In the genomic region with DNA sequence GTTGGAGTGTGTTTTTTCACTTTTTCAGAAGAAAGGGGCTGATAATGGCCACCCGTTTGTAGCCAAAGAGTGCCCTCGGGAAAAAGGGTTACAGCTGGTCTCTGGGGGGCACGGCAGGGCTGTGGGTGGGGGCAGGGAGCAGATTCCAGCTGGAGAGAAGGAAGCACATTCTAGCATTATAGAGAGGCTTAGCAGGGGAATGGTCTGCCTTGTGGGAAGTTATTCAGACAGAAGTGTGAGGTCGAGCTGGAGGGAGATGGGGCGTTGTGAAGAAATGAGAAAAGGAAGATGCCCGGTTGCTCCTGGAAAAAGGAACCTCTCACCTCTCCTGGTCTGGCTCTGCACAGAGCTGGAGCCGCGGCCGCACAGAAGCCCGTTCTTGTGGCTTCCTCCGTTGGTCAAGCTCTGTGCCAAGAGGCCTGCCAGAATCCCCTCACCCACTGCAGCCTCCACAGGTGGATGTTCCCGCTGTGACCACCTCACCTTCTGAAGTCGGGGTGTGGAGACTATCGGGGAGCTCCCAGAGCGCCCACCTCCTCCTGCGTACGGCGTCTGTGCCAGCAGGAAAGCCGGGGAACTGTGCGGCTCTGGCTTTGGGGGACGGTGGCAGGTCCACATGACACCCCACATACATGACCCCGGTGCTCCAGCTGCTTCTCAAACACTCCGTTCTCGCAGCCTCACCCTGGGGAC, we compare ENCODE assay signal across 2 cellular contexts.
TF ChIP-seq lines count a peak whose summit lies in the region.

No MANE protein-coding gene starts in this region.

TF ChIP-seq in liver, 16 proteins besides CTCF, POLR2A, EP300 and RAD21:
- TF ChIP-seq, protein P1, sequence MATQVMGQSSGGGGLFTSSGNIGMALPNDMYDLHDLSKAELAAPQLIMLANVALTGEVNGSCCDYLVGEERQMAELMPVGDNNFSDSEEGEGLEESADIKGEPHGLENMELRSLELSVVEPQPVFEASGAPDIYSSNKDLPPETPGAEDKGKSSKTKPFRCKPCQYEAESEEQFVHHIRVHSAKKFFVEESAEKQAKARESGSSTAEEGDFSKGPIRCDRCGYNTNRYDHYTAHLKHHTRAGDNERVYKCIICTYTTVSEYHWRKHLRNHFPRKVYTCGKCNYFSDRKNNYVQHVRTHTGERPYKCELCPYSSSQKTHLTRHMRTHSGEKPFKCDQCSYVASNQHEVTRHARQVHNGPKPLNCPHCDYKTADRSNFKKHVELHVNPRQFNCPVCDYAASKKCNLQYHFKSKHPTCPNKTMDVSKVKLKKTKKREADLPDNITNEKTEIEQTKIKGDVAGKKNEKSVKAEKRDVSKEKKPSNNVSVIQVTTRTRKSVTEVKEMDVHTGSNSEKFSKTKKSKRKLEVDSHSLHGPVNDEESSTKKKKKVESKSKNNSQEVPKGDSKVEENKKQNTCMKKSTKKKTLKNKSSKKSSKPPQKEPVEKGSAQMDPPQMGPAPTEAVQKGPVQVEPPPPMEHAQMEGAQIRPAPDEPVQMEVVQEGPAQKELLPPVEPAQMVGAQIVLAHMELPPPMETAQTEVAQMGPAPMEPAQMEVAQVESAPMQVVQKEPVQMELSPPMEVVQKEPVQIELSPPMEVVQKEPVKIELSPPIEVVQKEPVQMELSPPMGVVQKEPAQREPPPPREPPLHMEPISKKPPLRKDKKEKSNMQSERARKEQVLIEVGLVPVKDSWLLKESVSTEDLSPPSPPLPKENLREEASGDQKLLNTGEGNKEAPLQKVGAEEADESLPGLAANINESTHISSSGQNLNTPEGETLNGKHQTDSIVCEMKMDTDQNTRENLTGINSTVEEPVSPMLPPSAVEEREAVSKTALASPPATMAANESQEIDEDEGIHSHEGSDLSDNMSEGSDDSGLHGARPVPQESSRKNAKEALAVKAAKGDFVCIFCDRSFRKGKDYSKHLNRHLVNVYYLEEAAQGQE (IDR thresholded peaks at IDR 0.05): no peak
- TF ChIP-seq NR2F2 (IDR thresholded peaks at IDR 0.05) (no peak), EGR1 (IDR thresholded peaks at IDR 0.05; ENCODE audit: low read depth in 2 of 2) (no peak), FOXA1 (IDR thresholded peaks at IDR 0.05) (no peak), YY1 (IDR thresholded peaks at IDR 0.05) (no peak), TAF1 (conservative IDR thresholded peaks at IDR 0.05) (no peak), HNF4G (IDR thresholded peaks at IDR 0.05) (no peak), GABPA (IDR thresholded peaks at IDR 0.05 in 1 of 2, conservative IDR thresholded peaks at IDR 0.05 in 1 of 2) (no peak), SP1 (IDR thresholded peaks at IDR 0.05) (no peak), RXRA (IDR thresholded peaks at IDR 0.05) (no peak), FOXA2 (IDR thresholded peaks at IDR 0.05) (no peak), JUND (IDR thresholded peaks at IDR 0.05) (no peak), HNF4A (conservative IDR thresholded peaks at IDR 0.05) (no peak)
- TF ChIP-seq, protein P2, sequence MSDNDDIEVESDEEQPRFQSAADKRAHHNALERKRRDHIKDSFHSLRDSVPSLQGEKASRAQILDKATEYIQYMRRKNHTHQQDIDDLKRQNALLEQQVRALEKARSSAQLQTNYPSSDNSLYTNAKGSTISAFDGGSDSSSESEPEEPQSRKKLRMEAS (IDR thresholded peaks at IDR 0.05): no peak

TF ChIP-seq in HepG2, 621 proteins besides CTCF, POLR2A, EP300 and RAD21:
- TF ChIP-seq, protein P3, sequence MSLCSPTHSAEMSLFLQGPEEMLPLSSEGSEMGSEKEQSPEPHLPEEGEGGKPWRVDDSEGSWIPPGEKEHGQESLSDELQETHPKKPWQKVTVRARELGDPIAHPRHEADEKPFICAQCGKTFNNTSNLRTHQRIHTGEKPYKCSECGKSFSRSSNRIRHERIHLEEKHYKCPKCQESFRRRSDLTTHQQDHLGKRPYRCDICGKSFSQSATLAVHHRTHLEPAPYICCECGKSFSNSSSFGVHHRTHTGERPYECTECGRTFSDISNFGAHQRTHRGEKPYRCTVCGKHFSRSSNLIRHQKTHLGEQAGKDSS (CRISPR knock-in tag; IDR thresholded peaks at IDR 0.05; ENCODE audit: borderline replicate concordance, low read depth): no peak
- TF ChIP-seq MAFF (IDR thresholded peaks at IDR 0.05; ENCODE audit: low read depth, low read length) (no peak), ZNF441 (CRISPR knock-in tag; IDR thresholded peaks at IDR 0.05; ENCODE audit: borderline replicate concordance) (no peak), DNMT1 (CRISPR knock-in tag; IDR thresholded peaks at IDR 0.05) (no peak), PITX1 (CRISPR knock-in tag; IDR thresholded peaks at IDR 0.05) (no peak), NFE2L2 (IDR thresholded peaks at IDR 0.05; ENCODE audit: low read length) (no peak)
- TF ChIP-seq, protein P4, sequence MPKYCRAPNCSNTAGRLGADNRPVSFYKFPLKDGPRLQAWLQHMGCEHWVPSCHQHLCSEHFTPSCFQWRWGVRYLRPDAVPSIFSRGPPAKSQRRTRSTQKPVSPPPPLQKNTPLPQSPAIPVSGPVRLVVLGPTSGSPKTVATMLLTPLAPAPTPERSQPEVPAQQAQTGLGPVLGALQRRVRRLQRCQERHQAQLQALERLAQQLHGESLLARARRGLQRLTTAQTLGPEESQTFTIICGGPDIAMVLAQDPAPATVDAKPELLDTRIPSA (CRISPR knock-in tag; IDR thresholded peaks at IDR 0.05; ENCODE audit: borderline replicate concordance): no peak
- TF ChIP-seq, protein P5, sequence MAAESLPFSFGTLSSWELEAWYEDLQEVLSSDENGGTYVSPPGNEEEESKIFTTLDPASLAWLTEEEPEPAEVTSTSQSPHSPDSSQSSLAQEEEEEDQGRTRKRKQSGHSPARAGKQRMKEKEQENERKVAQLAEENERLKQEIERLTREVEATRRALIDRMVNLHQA (CRISPR knock-in tag; IDR thresholded peaks at IDR 0.05): no peak
